Comparison of ENCODE assay signal across 7 cellular contexts in the genomic region with DNA sequence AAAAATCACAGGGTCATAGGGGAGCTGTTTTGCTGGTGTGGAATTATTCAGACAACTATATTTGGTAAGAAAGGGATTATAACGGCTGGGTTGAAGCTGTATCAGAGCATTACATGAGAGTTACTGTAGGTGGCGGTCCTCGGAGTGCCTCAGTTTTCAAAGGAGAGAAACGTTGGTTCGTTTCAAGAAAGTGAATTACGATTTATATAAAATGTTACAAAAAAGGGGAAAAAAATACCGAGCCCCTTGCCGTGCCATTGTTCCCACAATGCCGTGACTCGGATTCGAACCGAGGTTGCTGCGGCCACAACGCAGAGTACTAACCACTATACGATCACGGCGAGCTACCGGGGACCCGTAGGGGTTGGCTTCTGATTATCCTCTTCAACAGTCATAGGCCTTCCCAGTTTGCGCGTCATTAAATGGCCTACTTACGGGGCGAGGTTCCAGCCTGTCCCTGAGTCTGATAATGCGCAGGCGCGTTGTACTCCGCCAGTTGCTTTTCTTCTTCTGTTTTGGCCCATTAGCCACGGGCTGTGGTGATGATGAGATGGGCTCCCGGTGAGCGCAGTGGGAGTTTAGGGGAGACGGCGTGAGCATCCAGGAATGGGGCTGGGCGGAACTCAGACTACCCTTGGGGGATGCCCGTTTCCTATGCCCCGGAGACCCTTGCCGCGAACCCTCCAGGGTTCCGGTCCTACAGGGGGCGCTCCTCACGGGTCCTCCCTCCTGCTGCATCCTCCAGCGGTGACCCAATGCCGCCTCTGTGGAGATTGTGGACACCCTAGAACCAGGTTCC. TPM values are rescaled to one million over a fixed set of nuclear protein-coding genes. Genes with fewer than 3 reads are reported as not detected.
A peak's percentile ranks its signal among the peaks of the same experiment; 100 is the strongest.
DNase-seq lines count a peak whose midpoint lies in the region; ATAC-seq, FAIRE-seq and TF ChIP-seq lines count a peak whose summit lies in the region.

No MANE protein-coding gene starts in this region.

- peak; percentile 79 for DNase-seq in NCI-H187 treated with DMSO at 0.1 percent for 48 hours (lab: John Stamatoyannopoulos, UW)
- peak; percentile 94 for DNase-seq in T1000 (lab: John Stamatoyannopoulos, UW)
- peak; percentile 98 for DNase-seq in GM12878 (ENCODE audit: low read depth, low spot score)
- DNase-seq in gastrocnemius medialis = peak; percentile 92 to 96

- H3K4me1 ChIP-seq in GM12878 (ENCODE audit: control insufficient read depth, insufficient read depth, low read length) = no peaks in the 10 kb centered on the region; the same call in none of the 2 replicates
- H3K4me1 ChIP-seq in gastrocnemius medialis = peaks cover 0 to 3% of the 10 kb centered on the region in 2 donors

- TF ChIP-seq CTCF in GM12878 (IDR thresholded peaks at IDR 0.05 in 2 of 3, conservative IDR thresholded peaks at IDR 0.05 in 1 of 3; ENCODE audit: control insufficient read depth in 2 of 3, extremely low read depth in 1 of 3, insufficient read depth in 1 of 3, low read depth in 3 of 3, low read length in 3 of 3) = peak; percentile 71 to 81 (median 80)
- peak; percentile 62 to 70 (median 64) for TF ChIP-seq CTCF in gastrocnemius medialis (IDR thresholded peaks at IDR 0.05 in 4 of 5, conservative IDR thresholded peaks at IDR 0.05 in 1 of 5)

- peak in 1 of 2 experiments; percentile 90; a peak in 1 of 4 replicates for TF ChIP-seq EP300 in GM12878 (IDR thresholded peaks at IDR 0.05; ENCODE audit: borderline replicate concordance in 1 of 2, control insufficient read depth in 1 of 2, low read depth in 2 of 2, low read length in 2 of 2)

- CTCF ChIA-PET in GM12878 (lab: Yijun Ruan, JAX) = interaction anchor here (0.7 to 11.2 kb wide), 20 partner anchors 11 to 259 kb away, joined by 3 to 253 read pairs (median 4); partner anchors contain the start of genes GATM and SHF

- ATAC-seq in GM18499 (IDR thresholded peaks at IDR 0.05; ENCODE audit: insufficient read depth, unreplicated experiment) (peak; percentile 38), HG02885 (IDR thresholded peaks at IDR 0.05; ENCODE audit: poor library complexity, unreplicated experiment) (peak; percentile 62), GM12878 (peak; percentile 63), gastrocnemius medialis (peak; percentile 80 to 82)

- SMC1A ChIA-PET in GM12878 (lab: Charles Lee; ENCODE audit: uncharacterized antibody, unreplicated experiment) = interaction anchor here (0.6 to 14.4 kb wide), 7 partner anchors 11 to 194 kb away, joined by 3 to 159 read pairs (median 5); partner anchors contain the start of gene SHF

- BruUV-seq in GM12878 (replicated peaks; lab: Mats Ljungman, UMichigan) = no TSS peak

- H2AFZ ChIP-seq in GM12878 (ENCODE audit: control insufficient read depth, low read depth, low read length) = peak overlapping the region; percentile 98

- H3K9me3 ChIP-seq in GM12878 (replicated peaks; ENCODE audit: control insufficient read depth, insufficient read depth, low read length) = no peaks in the 10 kb centered on the region
- no peaks in the 10 kb centered on the region for H3K9me3 ChIP-seq in gastrocnemius medialis

- FAIRE-seq in GM12878 (lab: Jason Lieb, UNC) = peak; percentile 86

- no peak for TF ChIP-seq RAD21 in GM12878 (IDR thresholded peaks at IDR 0.05; ENCODE audit: insufficient read depth, low read depth, low read length)

- no peaks in the 10 kb centered on the region for H3K79me2 ChIP-seq in GM12878 (ENCODE audit: control insufficient read depth, insufficient read depth, low read length)

- H3K4me3 ChIP-seq in GM12878 = peak overlapping the region; percentile 86
- peak overlapping the region; percentile 95 for H3K4me3 ChIP-seq in iPS-11a (ENCODE audit: low read depth, low read length)
- peak overlapping the region; percentile 74 to 99 (median 93) for H3K4me3 ChIP-seq in gastrocnemius medialis

- H3K27me3 ChIP-seq in GM12878 (replicated peaks in 1 of 2; ENCODE audit: control insufficient read depth in 2 of 2, insufficient read depth in 2 of 2, low read length in 1 of 2) = no peaks in the 10 kb centered on the region
- no peaks in the 10 kb centered on the region for H3K27me3 ChIP-seq in gastrocnemius medialis

- no peaks in the 10 kb centered on the region for H4K20me1 ChIP-seq in GM12878 (ENCODE audit: control insufficient read depth, insufficient read depth)

- POLR2A ChIA-PET in GM12878 (lab: Charles Lee) = interaction anchor here (0.5 to 1.4 kb wide), 8 partner anchors 9 to 232 kb away, joined by 3 to 9 read pairs (median 3); a partner anchor contains a TSS

- H3K36me3 ChIP-seq in GM12878 (ENCODE audit: control insufficient read depth in 2 of 2, insufficient read depth in 2 of 2, low read length in 1 of 2) (no peaks in the 10 kb centered on the region), gastrocnemius medialis (no peaks in the 10 kb centered on the region)

- peak; percentile 96 for TF ChIP-seq POLR2A in GM12878 (IDR thresholded peaks at IDR 0.05; ENCODE audit: low read depth, low read length)
- peak; percentile 85 to 87 for TF ChIP-seq POLR2A in gastrocnemius medialis (IDR thresholded peaks at IDR 0.05)

- intact Hi-C loops in GM12878 (cut with micrococcal nuclease; ENCODE audit: unreplicated experiment) (loop anchor here (1.0 to 10.0 kb wide), 2 partner anchors 31 to 436 kb away; partner anchors contain the start of gene SQOR), gastrocnemius medialis (cut with DNase I; ENCODE audit: low total_unique reads) (loop anchor here (1.0 to 2.0 kb wide), 5 partner anchors 31 to 470 kb away; partner anchors contain the start of genes BLOC1S6 and GATM)

- in situ Hi-C loops in GM12878 (cut with MboI) = loop anchor here (10.0 kb wide), 1 partner anchor 386 kb away; the partner anchor contains the start of gene BLOC1S6
- in situ Hi-C loops in gastrocnemius medialis (cut with MboI; ENCODE audit: low sequenced_read_pairs in 4 of 4) = loop anchor here in 2 of 4 donors (10.0 to 25.0 kb wide), 2 partner anchors 176 to 439 kb away; partner anchors contain the start of genes SQOR (in 2 of the 2) and GATM (in 1 of the 2)

- H3K27ac ChIP-seq in GM12878 (ENCODE audit: control insufficient read depth, insufficient read depth) = peak overlapping the region; percentile 95
- peak overlapping the region; percentile 95 to 100 (median 99) for H3K27ac ChIP-seq in gastrocnemius medialis

- WGBS in GM12878 (ENCODE audit: insufficient coverage, insufficient replicate concordance, low lambda C conversion rate, missing lambda C conversion rate) = under 1% methylated on average over 42 of the region's 42 CpGs

- H3K9ac ChIP-seq in GM12878 (ENCODE audit: control insufficient read depth, insufficient read depth, low read length) = peak overlapping the region; percentile 96

- peak overlapping the region; percentile 98 for H3K4me2 ChIP-seq in GM12878 (ENCODE audit: control insufficient read depth, insufficient read depth)

- RAD21 ChIA-PET in GM12878 (lab: Charles Lee; ENCODE audit: unreplicated experiment) = interaction anchor here (0.8 to 8.2 kb wide), 7 partner anchors 9 to 202 kb away, joined by 3 to 87 read pairs (median 4); partner anchors contain the start of gene SHF

TF ChIP-seq in GM12878, 131 proteins besides CTCF, POLR2A, EP300 and RAD21 (continues in another document):
- TF ChIP-seq SMARCA5 (IDR thresholded peaks at IDR 0.05) (peak; percentile 93), SIN3A (IDR thresholded peaks at IDR 0.05; ENCODE audit: low read depth, low read length) (no peak), DPF2 (IDR thresholded peaks at IDR 0.05) (peak; percentile 60; the same call in 1 of the 2 replicates), TCF12 (IDR thresholded peaks at IDR 0.05; ENCODE audit: low read depth, low read length) (0 out of 2 replicates have a peak, but pooled peaks have one; percentile 26)

RNA-seq across cellular contexts. Expression of gene SHF, which starts 10.8 kb away (rescaled TPM):
- 23.9 and 24.1 TPM in 2 replicates for total RNA-seq in GM12878 (2013; cell fraction: nucleolus; rRNA removed)
- total RNA-seq in GM12878 (2014; rRNA removed) (1.6 TPM in 2 replicates), GM12878 (2014; rRNA removed; fragmentation: Illumina TruSeq; extraction: Trizol) (0.58 and 1.7 TPM in 2 replicates), GM12878 (2021) (1.4 and 2.4 TPM in 2 replicates), gastrocnemius medialis (1 to 10 TPM in 3 of 4 donors, under 1 TPM in 1; 0.80 to 3.3 (median 1.7) TPM)
- polyA plus RNA-seq in GM12878 (2011; ENCODE audit: low read depth) = 2.3 TPM
- polyA plus RNA-seq in GM12878 (2011; rRNA removed) (3.9 and 5.7 TPM in 2 replicates), GM12878 (2014; fragmentation: Illumina TruSeq; extraction: Trizol) (0.17 and 1.0 TPM in 2 replicates), GM12878 (2014; fragmentation: Nextera tagmentation; extraction: Ambion mirVana) (under 1 TPM in 1 of 2 experiments, not detected in 1; 0.04 TPM), GM12878 (2014; rRNA removed) (1.2 and 1.3 TPM in 2 replicates), GM12878 (2016; fragmentation: Nextera tagmentation; extraction: Ambion mirVana) (under 1 TPM; 0.08 to 0.75 TPM)
- 5.3 and 5.7 TPM in 2 replicates for polyA plus RNA-seq in GM12878 (2011; cell fraction: cytosol; rRNA removed)
- polyA plus RNA-seq in GM12878 (2011; cell fraction: nucleus; rRNA removed) = 7.9 and 12.0 TPM in 2 replicates
- 8.5 and 8.6 TPM in 2 replicates for polyA plus RNA-seq in GM12878 (2012)
- 3.4 and 10.1 TPM in 2 replicates for polyA minus RNA-seq in GM12878 (2011; rRNA and poly(A)+ RNA removed)
- 0.73 and 4.3 TPM in 2 replicates for polyA minus RNA-seq in GM12878 (2011; cell fraction: cytosol; rRNA and poly(A)+ RNA removed)
- 6.2 and 7.7 TPM in 2 replicates for polyA minus RNA-seq in GM12878 (2011; cell fraction: nucleus; rRNA and poly(A)+ RNA removed)

RNA-seq across cellular contexts. Expression of gene SLC28A2, which starts 53.5 kb away (rescaled TPM):
- not detected in 2 replicates for total RNA-seq in GM12878 (2013; cell fraction: nucleolus; rRNA removed)
- total RNA-seq in GM12878 (2014; rRNA removed) (not detected in 2 replicates), GM12878 (2014; rRNA removed; fragmentation: Illumina TruSeq; extraction: Trizol) (not detected in 2 replicates), GM12878 (2021) (not detected in 2 replicates), gastrocnemius medialis (not detected)
- 0.13 TPM for polyA plus RNA-seq in GM12878 (2011; ENCODE audit: low read depth)
- polyA plus RNA-seq in GM12878 (2011; rRNA removed) (0.03 TPM in 1 of 2 replicates, not detected in the other), GM12878 (2014; fragmentation: Illumina TruSeq; extraction: Trizol) (not detected in 2 replicates), GM12878 (2014; fragmentation: Nextera tagmentation; extraction: Ambion mirVana) (under 1 TPM; 0.02 to 0.11 TPM), GM12878 (2014; rRNA removed) (not detected in 2 replicates), GM12878 (2016; fragmentation: Nextera tagmentation; extraction: Ambion mirVana) (under 1 TPM; 0.18 to 0.21 TPM)
- not detected in 2 replicates for polyA plus RNA-seq in GM12878 (2011; cell fraction: cytosol; rRNA removed)
- polyA plus RNA-seq in GM12878 (2011; cell fraction: nucleus; rRNA removed) = not detected in 2 replicates
- polyA plus RNA-seq in GM12878 (2012) = 0.06 TPM in 1 of 2 replicates, not detected in the other
- not detected in 2 replicates for polyA minus RNA-seq in GM12878 (2011; rRNA and poly(A)+ RNA removed)
- not detected in 2 replicates for polyA minus RNA-seq in GM12878 (2011; cell fraction: cytosol; rRNA and poly(A)+ RNA removed)
- polyA minus RNA-seq in GM12878 (2011; cell fraction: nucleus; rRNA and poly(A)+ RNA removed) = not detected in 2 replicates

Comparison
In these comparisons a context has a peak if more than half of its experiments do, and no peak if none do; other contexts are left out.
1. Peak in every context shown above with its lines: DNase-seq, ATAC-seq, H3K4me3 ChIP-seq and H3K27ac ChIP-seq.